In genomic region chr16:69830534-69831211, GRCh38 we compare ENCODE assay signal across 15 cellular contexts.
DNase-seq lines count a peak whose midpoint lies in the region; ATAC-seq and TF ChIP-seq lines count a peak whose summit lies in the region.
"Had no signal": no experiment of that assay in that cellular context is flagged by ENCODE, and none has a peak within 500 bp of the region (broad histone marks: within the 10 kb centered on the region; RNA-seq: fewer than 3 reads in every experiment).

No MANE protein-coding gene starts in this region.

- H3K9ac ChIP-seq in endodermal cell (ENCODE audit: extremely low read depth, low read length, poor library complexity, severe bottlenecking) = no peak overlapping the region

- no peak for ATAC-seq in right cardiac atrium
- no peak for ATAC-seq in Right ventricle myocardium superior (ENCODE audit: poor library complexity)
- ATAC-seq in GM21526 (IDR thresholded peaks at IDR 0.05; ENCODE audit: low FRiP score, unreplicated experiment) = no peak
- ATAC-seq: stimulated activated memory B cell treated with anti-CD40 and anti-IgM and Interleukin-4, amounts not matched to agents 10 μg/mL and 1 μg/mL and 100 μg/mL, for 72 hours had no signal

- H3K27me3 Mint-ChIP-seq in endodermal cell (ENCODE audit: insufficient read depth) (no peaks in the 10 kb centered on the region), osteocyte (ENCODE audit: unreplicated experiment) (no peaks in the 10 kb centered on the region)
- H3K27me3 Mint-ChIP-seq: activated CD4-positive, alpha-beta T cell treated with anti-CD3 and anti-CD28 coated beads, Interleukin-2, amount 10 ng/mL, durations not matched to agents 7 days and 5 days; stimulated activated memory B cell treated with anti-CD40 and anti-IgM and Interleukin-4, amounts not matched to agents 10 μg/mL and 1 μg/mL and 100 μg/mL, for 72 hours had no signal

- peak overlapping the region; percentile 76 for H3K27ac Mint-ChIP-seq in endodermal cell
- peak overlapping the region; percentile 90 for H3K27ac Mint-ChIP-seq in osteocyte (ENCODE audit: unreplicated experiment)
- H3K27ac Mint-ChIP-seq: activated CD4-positive, alpha-beta T cell treated with anti-CD3 and anti-CD28 coated beads, Interleukin-2, amount 10 ng/mL, durations not matched to agents 7 days and 5 days; stimulated activated memory B cell treated with anti-CD40 and anti-IgM and Interleukin-4, amounts not matched to agents 10 μg/mL and 1 μg/mL and 100 μg/mL, for 72 hours had no signal

- H3K4me1 ChIP-seq in right cardiac atrium (ENCODE audit: control insufficient read depth, insufficient read depth, low read length) = peaks cover 5% of the 10 kb centered on the region
- H3K4me1 ChIP-seq in endodermal cell (ENCODE audit: control insufficient read depth, insufficient read depth, low read length) = no peaks in the 10 kb centered on the region

- 74% methylated on average over 10 of the region's 10 CpGs for WGBS in right cardiac atrium
- WGBS in endodermal cell (ENCODE audit: insufficient coverage in 1 of 2, insufficient read length in 1 of 2), 2 experiments = 91 to 94% methylated on average over 5 to 10 of the region's 10 CpGs

- H3K27me3 ChIP-seq in right cardiac atrium (ENCODE audit: control insufficient read depth, insufficient read depth) (no peaks in the 10 kb centered on the region), endodermal cell (ENCODE audit: control insufficient read depth, insufficient read depth, low read length, poor library complexity, severe bottlenecking) (no peaks in the 10 kb centered on the region)

- H3K4me3 ChIP-seq in right cardiac atrium (ENCODE audit: low read length) (no peak overlapping the region), endodermal cell (ENCODE audit: low read length) (no peak overlapping the region)

- intact Hi-C loops in right cardiac atrium (cut with DNase I) (no loop called here), Right ventricle myocardium superior (cut with DNase I) (no loop called here)

- H3K27ac ChIP-seq in right cardiac atrium (ENCODE audit: low read length) (peak overlapping the region; percentile 13), endodermal cell (ENCODE audit: low read depth, low read length) (no peak overlapping the region)

- no peaks in the 10 kb centered on the region for H3K36me3 ChIP-seq in endodermal cell (ENCODE audit: control insufficient read depth, insufficient read depth, low read length)

- peaks cover 12% of the 10 kb centered on the region for H3K36me3 Mint-ChIP-seq in endodermal cell (ENCODE audit: low read depth)
- peaks cover 10% of the 10 kb centered on the region for H3K36me3 Mint-ChIP-seq in osteocyte (ENCODE audit: unreplicated experiment)

- peaks cover 18% of the 10 kb centered on the region for H3K4me1 Mint-ChIP-seq in endodermal cell
- H3K4me1 Mint-ChIP-seq in osteocyte (ENCODE audit: unreplicated experiment) = peaks cover 42% of the 10 kb centered on the region
- H3K4me1 Mint-ChIP-seq: stimulated activated memory B cell treated with anti-CD40 and anti-IgM and Interleukin-4, amounts not matched to agents 10 μg/mL and 1 μg/mL and 100 μg/mL, for 72 hours had no signal

- DNase-seq in right cardiac atrium = no peak
- DNase-seq in Right ventricle myocardium superior = no peak
- DNase-seq in endodermal cell = no peak
- DNase-seq in osteocyte (ENCODE audit: extremely low spot score, unreplicated experiment) = no peak
- no peak for DNase-seq in retina
- no peak for DNase-seq in cerebellar cortex (ENCODE audit: low spot score)
- DNase-seq in stimulated activated CD4-positive, alpha-beta T cell treated with anti-CD3 and anti-CD28 coated beads, Interleukin-1b, Interleukin-23, amount 100 ng/mL, for 48 hours = no peak
- DNase-seq: activated CD4-positive, alpha-beta T cell treated with anti-CD3 and anti-CD28 coated beads, Interleukin-2, amount 10 ng/mL, durations not matched to agents 7 days and 5 days; AML-193; amniotic stem cell; MM.1S; NCI-H69 had no signal

- H3K9me3 ChIP-seq in right cardiac atrium (ENCODE audit: control insufficient read depth, low read length) = no peaks in the 10 kb centered on the region
- H3K9me3 ChIP-seq in endodermal cell (ENCODE audit: control insufficient read depth, low read length) = no peaks in the 10 kb centered on the region

- H3K4me3 Mint-ChIP-seq in endodermal cell = no peak overlapping the region
- H3K4me3 Mint-ChIP-seq in osteocyte (ENCODE audit: unreplicated experiment) = no peak overlapping the region
- H3K4me3 Mint-ChIP-seq: activated CD4-positive, alpha-beta T cell treated with anti-CD3 and anti-CD28 coated beads, Interleukin-2, amount 10 ng/mL, durations not matched to agents 7 days and 5 days; HFFc6; stimulated activated memory B cell treated with anti-CD40 and anti-IgM and Interleukin-4, amounts not matched to agents 10 μg/mL and 1 μg/mL and 100 μg/mL, for 72 hours had no signal

- no peaks in the 10 kb centered on the region for H3K9me3 Mint-ChIP-seq in endodermal cell
- H3K9me3 Mint-ChIP-seq in osteocyte (ENCODE audit: unreplicated experiment) = no peaks in the 10 kb centered on the region
- H3K9me3 Mint-ChIP-seq: activated CD4-positive, alpha-beta T cell treated with anti-CD3 and anti-CD28 coated beads, Interleukin-2, amount 10 ng/mL, durations not matched to agents 7 days and 5 days; HFFc6; stimulated activated memory B cell treated with anti-CD40 and anti-IgM and Interleukin-4, amounts not matched to agents 10 μg/mL and 1 μg/mL and 100 μg/mL, for 72 hours had no signal

- TF ChIP-seq CTCF in endodermal cell (conservative IDR thresholded peaks at IDR 0.05) = no peak
- no peak for TF ChIP-seq CTCF in osteocyte (IDR thresholded peaks at IDR 0.05)
